Comparison of ENCODE assay signal across 1 cellular context in the genomic region with DNA sequence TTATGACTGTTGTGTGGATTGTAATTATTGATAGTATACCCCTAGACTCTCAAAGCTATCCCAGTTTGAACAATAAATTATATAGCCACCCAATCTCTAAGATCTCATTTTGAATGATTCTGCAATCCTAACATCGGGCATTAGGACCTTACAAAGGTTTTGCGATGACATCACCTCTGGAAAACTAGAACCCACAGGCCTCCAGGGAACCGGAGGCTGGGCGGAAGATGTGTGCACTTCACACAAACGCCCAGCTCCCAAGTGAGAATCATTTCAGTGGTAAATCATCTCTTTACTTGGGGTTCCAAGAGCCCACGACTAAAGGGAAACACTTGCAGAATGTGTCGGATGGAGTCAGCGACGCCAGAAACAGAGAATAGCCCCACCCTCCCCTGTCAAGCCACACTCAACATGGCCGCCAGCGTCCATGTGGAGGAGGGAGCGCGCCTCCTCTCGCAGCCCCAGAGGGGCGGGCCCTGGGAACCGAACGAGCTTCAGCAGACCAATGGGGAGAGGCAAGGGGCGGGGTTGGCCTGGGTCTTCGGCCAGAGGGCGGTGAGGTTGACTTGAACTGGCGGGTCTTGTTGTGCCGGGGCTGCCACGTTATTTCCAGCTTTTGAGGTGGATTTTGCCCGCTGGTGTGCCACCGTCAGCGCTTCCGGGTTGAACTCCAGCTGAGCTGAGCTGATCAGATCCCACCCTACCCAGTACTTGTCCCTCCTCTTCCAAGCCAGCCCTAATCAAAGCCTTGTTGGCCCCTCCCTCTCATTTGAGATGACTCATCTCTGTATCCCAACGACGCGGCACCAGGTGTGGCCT.
TF ChIP-seq lines count a peak whose summit lies in the region.

No MANE protein-coding gene starts in this region.

TF ChIP-seq in HEK293, 187 proteins besides CTCF, POLR2A, EP300 and RAD21 (continued from another document and continues in another):
- TF ChIP-seq, protein P1, sequence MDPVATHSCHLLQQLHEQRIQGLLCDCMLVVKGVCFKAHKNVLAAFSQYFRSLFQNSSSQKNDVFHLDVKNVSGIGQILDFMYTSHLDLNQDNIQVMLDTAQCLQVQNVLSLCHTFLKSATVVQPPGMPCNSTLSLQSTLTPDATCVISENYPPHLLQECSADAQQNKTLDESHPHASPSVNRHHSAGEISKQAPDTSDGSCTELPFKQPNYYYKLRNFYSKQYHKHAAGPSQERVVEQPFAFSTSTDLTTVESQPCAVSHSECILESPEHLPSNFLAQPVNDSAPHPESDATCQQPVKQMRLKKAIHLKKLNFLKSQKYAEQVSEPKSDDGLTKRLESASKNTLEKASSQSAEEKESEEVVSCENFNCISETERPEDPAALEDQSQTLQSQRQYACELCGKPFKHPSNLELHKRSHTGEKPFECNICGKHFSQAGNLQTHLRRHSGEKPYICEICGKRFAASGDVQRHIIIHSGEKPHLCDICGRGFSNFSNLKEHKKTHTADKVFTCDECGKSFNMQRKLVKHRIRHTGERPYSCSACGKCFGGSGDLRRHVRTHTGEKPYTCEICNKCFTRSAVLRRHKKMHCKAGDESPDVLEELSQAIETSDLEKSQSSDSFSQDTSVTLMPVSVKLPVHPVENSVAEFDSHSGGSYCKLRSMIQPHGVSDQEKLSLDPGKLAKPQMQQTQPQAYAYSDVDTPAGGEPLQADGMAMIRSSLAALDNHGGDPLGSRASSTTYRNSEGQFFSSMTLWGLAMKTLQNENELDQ (tag by site-specific recombination; IDR thresholded peaks at IDR 0.05; ENCODE audit: low read depth): no peak
- TF ChIP-seq ZBTB20 (tag by site-specific recombination; IDR thresholded peaks at IDR 0.05): peak; percentile 96
- TF ChIP-seq ZNF629 (tag by site-specific recombination; IDR thresholded peaks at IDR 0.05): peak; percentile 84
- TF ChIP-seq ZIC2 (tag by site-specific recombination; IDR thresholded peaks at IDR 0.05): 0 out of 2 replicates have a peak, but pooled peaks have one; percentile 11
- TF ChIP-seq, protein P2, sequence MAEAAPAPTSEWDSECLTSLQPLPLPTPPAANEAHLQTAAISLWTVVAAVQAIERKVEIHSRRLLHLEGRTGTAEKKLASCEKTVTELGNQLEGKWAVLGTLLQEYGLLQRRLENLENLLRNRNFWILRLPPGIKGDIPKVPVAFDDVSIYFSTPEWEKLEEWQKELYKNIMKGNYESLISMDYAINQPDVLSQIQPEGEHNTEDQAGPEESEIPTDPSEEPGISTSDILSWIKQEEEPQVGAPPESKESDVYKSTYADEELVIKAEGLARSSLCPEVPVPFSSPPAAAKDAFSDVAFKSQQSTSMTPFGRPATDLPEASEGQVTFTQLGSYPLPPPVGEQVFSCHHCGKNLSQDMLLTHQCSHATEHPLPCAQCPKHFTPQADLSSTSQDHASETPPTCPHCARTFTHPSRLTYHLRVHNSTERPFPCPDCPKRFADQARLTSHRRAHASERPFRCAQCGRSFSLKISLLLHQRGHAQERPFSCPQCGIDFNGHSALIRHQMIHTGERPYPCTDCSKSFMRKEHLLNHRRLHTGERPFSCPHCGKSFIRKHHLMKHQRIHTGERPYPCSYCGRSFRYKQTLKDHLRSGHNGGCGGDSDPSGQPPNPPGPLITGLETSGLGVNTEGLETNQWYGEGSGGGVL (tag by site-specific recombination; IDR thresholded peaks at IDR 0.05): peak; percentile 21; the same call in 1 of the 2 replicates
- TF ChIP-seq, protein P3, sequence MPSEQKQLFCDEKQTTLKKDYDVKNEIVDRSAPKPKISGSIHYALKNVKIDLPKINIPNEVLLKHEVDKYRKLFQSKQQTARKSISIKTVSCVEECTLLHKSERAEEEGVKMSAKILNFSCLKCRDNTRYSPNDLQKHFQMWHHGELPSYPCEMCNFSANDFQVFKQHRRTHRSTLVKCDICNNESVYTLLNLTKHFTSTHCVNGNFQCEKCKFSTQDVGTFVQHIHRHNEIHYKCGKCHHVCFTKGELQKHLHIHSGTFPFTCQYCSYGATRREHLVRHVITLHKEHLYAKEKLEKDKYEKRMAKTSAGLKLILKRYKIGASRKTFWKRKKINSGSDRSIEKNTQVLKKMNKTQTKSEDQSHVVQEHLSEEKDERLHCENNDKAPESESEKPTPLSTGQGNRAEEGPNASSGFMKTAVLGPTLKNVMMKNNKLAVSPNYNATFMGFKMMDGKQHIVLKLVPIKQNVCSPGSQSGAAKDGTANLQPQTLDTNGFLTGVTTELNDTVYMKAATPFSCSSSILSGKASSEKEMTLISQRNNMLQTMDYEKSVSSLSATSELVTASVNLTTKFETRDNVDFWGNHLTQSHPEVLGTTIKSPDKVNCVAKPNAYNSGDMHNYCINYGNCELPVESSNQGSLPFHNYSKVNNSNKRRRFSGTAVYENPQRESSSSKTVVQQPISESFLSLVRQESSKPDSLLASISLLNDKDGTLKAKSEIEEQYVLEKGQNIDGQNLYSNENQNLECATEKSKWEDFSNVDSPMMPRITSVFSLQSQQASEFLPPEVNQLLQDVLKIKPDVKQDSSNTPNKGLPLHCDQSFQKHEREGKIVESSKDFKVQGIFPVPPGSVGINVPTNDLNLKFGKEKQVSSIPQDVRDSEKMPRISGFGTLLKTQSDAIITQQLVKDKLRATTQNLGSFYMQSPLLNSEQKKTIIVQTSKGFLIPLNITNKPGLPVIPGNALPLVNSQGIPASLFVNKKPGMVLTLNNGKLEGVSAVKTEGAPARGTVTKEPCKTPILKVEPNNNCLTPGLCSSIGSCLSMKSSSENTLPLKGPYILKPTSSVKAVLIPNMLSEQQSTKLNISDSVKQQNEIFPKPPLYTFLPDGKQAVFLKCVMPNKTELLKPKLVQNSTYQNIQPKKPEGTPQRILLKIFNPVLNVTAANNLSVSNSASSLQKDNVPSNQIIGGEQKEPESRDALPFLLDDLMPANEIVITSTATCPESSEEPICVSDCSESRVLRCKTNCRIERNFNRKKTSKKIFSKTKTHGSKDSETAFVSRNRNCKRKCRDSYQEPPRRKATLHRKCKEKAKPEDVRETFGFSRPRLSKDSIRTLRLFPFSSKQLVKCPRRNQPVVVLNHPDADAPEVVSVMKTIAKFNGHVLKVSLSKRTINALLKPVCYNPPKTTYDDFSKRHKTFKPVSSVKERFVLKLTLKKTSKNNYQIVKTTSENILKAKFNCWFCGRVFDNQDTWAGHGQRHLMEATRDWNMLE (tag by site-specific recombination; conservative IDR thresholded peaks at IDR 0.05; ENCODE audit: low read depth): 0 out of 2 replicates have a peak, but pooled peaks have one; percentile 35
- TF ChIP-seq FEZF1 (tag by site-specific recombination; IDR thresholded peaks at IDR 0.05): peak; percentile 54
- TF ChIP-seq WT1 (tag by site-specific recombination; IDR thresholded peaks at IDR 0.05): 0 out of 2 replicates have a peak, but pooled peaks have one; percentile 24
- peak; percentile 94 for TF ChIP-seq SP3 (tag by site-specific recombination; IDR thresholded peaks at IDR 0.05)
- TF ChIP-seq ZNF561 (tag by site-specific recombination; IDR thresholded peaks at IDR 0.05; ENCODE audit: borderline replicate concordance): 0 out of 2 replicates have a peak, but pooled peaks have one; percentile 42
- TF ChIP-seq, protein P4, sequence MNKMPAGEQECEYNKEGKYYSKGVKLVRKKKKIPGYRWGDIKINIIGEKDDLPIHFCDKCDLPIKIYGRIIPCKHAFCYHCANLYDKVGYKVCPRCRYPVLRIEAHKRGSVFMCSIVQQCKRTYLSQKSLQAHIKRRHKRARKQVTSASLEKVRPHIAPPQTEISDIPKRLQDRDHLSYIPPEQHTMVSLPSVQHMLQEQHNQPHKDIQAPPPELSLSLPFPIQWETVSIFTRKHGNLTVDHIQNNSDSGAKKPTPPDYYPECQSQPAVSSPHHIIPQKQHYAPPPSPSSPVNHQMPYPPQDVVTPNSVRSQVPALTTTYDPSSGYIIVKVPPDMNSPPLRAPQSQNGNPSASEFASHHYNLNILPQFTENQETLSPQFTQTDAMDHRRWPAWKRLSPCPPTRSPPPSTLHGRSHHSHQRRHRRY (tag by site-specific recombination; IDR thresholded peaks at IDR 0.05): no peak
- TF ChIP-seq KLF10 (tag by site-specific recombination; IDR thresholded peaks at IDR 0.05): peak; percentile 85
- TF ChIP-seq ZNF501 (tag by site-specific recombination; IDR thresholded peaks at IDR 0.05): 0 out of 2 replicates have a peak, but pooled peaks have one; percentile 43
- TF ChIP-seq IKZF3 (tag by site-specific recombination; IDR thresholded peaks at IDR 0.05): peak; percentile 88
- 0 out of 2 replicates have a peak, but pooled peaks have one; percentile 14 for TF ChIP-seq ZNF558 (tag by site-specific recombination; IDR thresholded peaks at IDR 0.05)
- TF ChIP-seq, protein P5, sequence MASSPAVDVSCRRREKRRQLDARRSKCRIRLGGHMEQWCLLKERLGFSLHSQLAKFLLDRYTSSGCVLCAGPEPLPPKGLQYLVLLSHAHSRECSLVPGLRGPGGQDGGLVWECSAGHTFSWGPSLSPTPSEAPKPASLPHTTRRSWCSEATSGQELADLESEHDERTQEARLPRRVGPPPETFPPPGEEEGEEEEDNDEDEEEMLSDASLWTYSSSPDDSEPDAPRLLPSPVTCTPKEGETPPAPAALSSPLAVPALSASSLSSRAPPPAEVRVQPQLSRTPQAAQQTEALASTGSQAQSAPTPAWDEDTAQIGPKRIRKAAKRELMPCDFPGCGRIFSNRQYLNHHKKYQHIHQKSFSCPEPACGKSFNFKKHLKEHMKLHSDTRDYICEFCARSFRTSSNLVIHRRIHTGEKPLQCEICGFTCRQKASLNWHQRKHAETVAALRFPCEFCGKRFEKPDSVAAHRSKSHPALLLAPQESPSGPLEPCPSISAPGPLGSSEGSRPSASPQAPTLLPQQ (tag by site-specific recombination; IDR thresholded peaks at IDR 0.05): peak; percentile 70
- peak; percentile 42; the same call in 1 of the 2 replicates for TF ChIP-seq ZBTB48 (tag by site-specific recombination; IDR thresholded peaks at IDR 0.05)
- peak; percentile 71 for TF ChIP-seq ZXDB (tag by site-specific recombination; IDR thresholded peaks at IDR 0.05)
- TF ChIP-seq ZNF112 (tag by site-specific recombination; IDR thresholded peaks at IDR 0.05): no peak
- peak; percentile 95 for TF ChIP-seq ZNF335 (tag by site-specific recombination; conservative IDR thresholded peaks at IDR 0.05)
- no peak for TF ChIP-seq RBAK (tag by site-specific recombination; IDR thresholded peaks at IDR 0.05)
- TF ChIP-seq ZBTB21 (tag by site-specific recombination; IDR thresholded peaks at IDR 0.05): peak; percentile 55
- peak; percentile 73 for TF ChIP-seq SP7 (tag by site-specific recombination; IDR thresholded peaks at IDR 0.05)
- peak; percentile 59; the same call in 1 of the 2 replicates for TF ChIP-seq ZNF324 (tag by site-specific recombination; IDR thresholded peaks at IDR 0.05)
- TF ChIP-seq EGR2 (tag by site-specific recombination; IDR thresholded peaks at IDR 0.05; ENCODE audit: low read depth): 0 out of 2 replicates have a peak, but pooled peaks have one; percentile 22
- no peak for TF ChIP-seq ZNF792 (tag by site-specific recombination; IDR thresholded peaks at IDR 0.05)
- no peak for TF ChIP-seq ZFP41 (tag by site-specific recombination; IDR thresholded peaks at IDR 0.05; ENCODE audit: borderline replicate concordance)
- 0 out of 2 replicates have a peak, but pooled peaks have one; percentile 12 for TF ChIP-seq ZNF184 (tag by site-specific recombination; IDR thresholded peaks at IDR 0.05)
- no peak for TF ChIP-seq ZNF544 (tag by site-specific recombination; IDR thresholded peaks at IDR 0.05)
- TF ChIP-seq, protein P6, sequence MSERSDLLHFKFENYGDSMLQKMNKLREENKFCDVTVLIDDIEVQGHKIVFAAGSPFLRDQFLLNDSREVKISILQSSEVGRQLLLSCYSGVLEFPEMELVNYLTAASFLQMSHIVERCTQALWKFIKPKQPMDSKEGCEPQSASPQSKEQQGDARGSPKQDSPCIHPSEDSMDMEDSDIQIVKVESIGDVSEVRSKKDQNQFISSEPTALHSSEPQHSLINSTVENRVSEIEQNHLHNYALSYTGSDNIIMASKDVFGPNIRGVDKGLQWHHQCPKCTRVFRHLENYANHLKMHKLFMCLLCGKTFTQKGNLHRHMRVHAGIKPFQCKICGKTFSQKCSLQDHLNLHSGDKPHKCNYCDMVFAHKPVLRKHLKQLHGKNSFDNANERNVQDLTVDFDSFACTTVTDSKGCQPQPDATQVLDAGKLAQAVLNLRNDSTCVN (tag by site-specific recombination; optimal IDR thresholded peaks at IDR 0.05): peak; percentile 82
- TF ChIP-seq ZNF768 (tag by site-specific recombination; IDR thresholded peaks at IDR 0.05): no peak
- TF ChIP-seq, protein P7, sequence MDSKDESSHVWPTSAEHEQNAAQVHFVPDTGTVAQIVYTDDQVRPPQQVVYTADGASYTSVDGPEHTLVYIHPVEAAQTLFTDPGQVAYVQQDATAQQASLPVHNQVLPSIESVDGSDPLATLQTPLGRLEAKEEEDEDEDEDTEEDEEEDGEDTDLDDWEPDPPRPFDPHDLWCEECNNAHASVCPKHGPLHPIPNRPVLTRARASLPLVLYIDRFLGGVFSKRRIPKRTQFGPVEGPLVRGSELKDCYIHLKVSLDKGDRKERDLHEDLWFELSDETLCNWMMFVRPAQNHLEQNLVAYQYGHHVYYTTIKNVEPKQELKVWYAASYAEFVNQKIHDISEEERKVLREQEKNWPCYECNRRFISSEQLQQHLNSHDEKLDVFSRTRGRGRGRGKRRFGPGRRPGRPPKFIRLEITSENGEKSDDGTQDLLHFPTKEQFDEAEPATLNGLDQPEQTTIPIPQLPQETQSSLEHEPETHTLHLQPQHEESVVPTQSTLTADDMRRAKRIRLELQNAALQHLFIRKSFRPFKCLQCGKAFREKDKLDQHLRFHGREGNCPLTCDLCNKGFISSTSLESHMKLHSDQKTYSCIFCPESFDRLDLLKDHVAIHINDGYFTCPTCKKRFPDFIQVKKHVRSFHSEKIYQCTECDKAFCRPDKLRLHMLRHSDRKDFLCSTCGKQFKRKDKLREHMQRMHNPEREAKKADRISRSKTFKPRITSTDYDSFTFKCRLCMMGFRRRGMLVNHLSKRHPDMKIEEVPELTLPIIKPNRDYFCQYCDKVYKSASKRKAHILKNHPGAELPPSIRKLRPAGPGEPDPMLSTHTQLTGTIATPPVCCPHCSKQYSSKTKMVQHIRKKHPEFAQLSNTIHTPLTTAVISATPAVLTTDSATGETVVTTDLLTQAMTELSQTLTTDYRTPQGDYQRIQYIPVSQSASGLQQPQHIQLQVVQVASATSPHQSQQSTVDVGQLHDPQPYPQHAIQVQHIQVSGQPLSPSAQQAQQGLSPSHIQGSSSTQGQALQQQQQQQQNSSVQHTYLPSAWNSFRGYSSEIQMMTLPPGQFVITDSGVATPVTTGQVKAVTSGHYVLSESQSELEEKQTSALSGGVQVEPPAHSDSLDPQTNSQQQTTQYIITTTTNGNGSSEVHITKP (tag by site-specific recombination; IDR thresholded peaks at IDR 0.05): peak; percentile 87
- peak; percentile 82 for TF ChIP-seq ZEB2 (tag by site-specific recombination; IDR thresholded peaks at IDR 0.05)
